In genomic region chr2:11778923-11779757, GRCh38 we compare ENCODE assay signal across 8 cellular contexts. TPM values are rescaled to one million over a fixed set of nuclear protein-coding genes. Genes with fewer than 3 reads are reported as not detected.
A peak's percentile ranks its signal among the peaks of the same experiment; 100 is the strongest.
DNase-seq lines count a peak whose midpoint lies in the region; ATAC-seq and TF ChIP-seq lines count a peak whose summit lies in the region.

No MANE protein-coding gene starts in this region.

- H3K36me3 Mint-ChIP-seq in dendritic cell treated with granulocyte-macrophage colony-stimulating factor and Interleukin-4, amounts not matched to agents 40 ng/mL and 50 ng/mL, for 4 days (ENCODE audit: low read depth), result peaks cover 82% of the 10 kb centered on the region

- H3K4me1 Mint-ChIP-seq in dendritic cell treated with granulocyte-macrophage colony-stimulating factor and Interleukin-4, amounts not matched to agents 40 ng/mL and 50 ng/mL, for 4 days (ENCODE audit: low read depth), result peaks cover 17% of the 10 kb centered on the region

- peak overlapping the region; percentile 37 for H3K4me3 ChIP-seq in lower lobe of right lung

- ATAC-seq in GM18868 (IDR thresholded peaks at IDR 0.05; ENCODE audit: unreplicated experiment) (peak; percentile 93), HG03097 (IDR thresholded peaks at IDR 0.05; ENCODE audit: low FRiP score, unreplicated experiment) (peak; percentile 75), lower lobe of right lung (peak; percentile 93 to 95)

- H3K27me3 ChIP-seq in lower lobe of right lung (ENCODE audit: low read depth), result no peaks in the 10 kb centered on the region

- peaks cover 75% of the 10 kb centered on the region for H3K36me3 ChIP-seq in lower lobe of right lung

- DNase-seq in AML-193 (lab: John Stamatoyannopoulos, UW), result peak; percentile 23 to 24
- DNase-seq in NCI-H345 (lab: John Stamatoyannopoulos, UW), result peak; percentile 80
- peak; percentile 89 for DNase-seq in activated CD4-positive, alpha-beta T cell treated with anti-CD3 and anti-CD28 coated beads, Interleukin-2, amount 50 U/mL, for 1 hour
- peak; percentile 86 for DNase-seq in lower lobe of right lung
- DNase-seq in stimulated activated CD8-positive, alpha-beta memory T cell treated with anti-CD3 and anti-CD28 coated beads, Interleukin-12 subunit alpha, Interleukin-12 subunit beta, amount 100 ng/mL, for 24 hours (ENCODE audit: extremely low read depth), result peak; percentile 68

- H3K4me3 Mint-ChIP-seq in dendritic cell treated with granulocyte-macrophage colony-stimulating factor and Interleukin-4, amounts not matched to agents 40 ng/mL and 50 ng/mL, for 4 days, result peak overlapping the region; percentile 48

- H3K9me3 Mint-ChIP-seq in dendritic cell treated with granulocyte-macrophage colony-stimulating factor and Interleukin-4, amounts not matched to agents 40 ng/mL and 50 ng/mL, for 4 days, result no peaks in the 10 kb centered on the region

- H3K9me3 ChIP-seq in lower lobe of right lung, result no peaks in the 10 kb centered on the region

- peak; percentile 95 for TF ChIP-seq CTCF in lower lobe of right lung (IDR thresholded peaks at IDR 0.05)

- H3K27ac ChIP-seq in lower lobe of right lung, result no peak overlapping the region

- H3K4me1 ChIP-seq in lower lobe of right lung, result peaks cover 11% of the 10 kb centered on the region

- H3K27ac Mint-ChIP-seq in dendritic cell treated with granulocyte-macrophage colony-stimulating factor and Interleukin-4, amounts not matched to agents 40 ng/mL and 50 ng/mL, for 4 days, result no peak overlapping the region

- no peaks in the 10 kb centered on the region for H3K27me3 Mint-ChIP-seq in dendritic cell treated with granulocyte-macrophage colony-stimulating factor and Interleukin-4, amounts not matched to agents 40 ng/mL and 50 ng/mL, for 4 days

- intact Hi-C loops in dendritic cell treated with granulocyte-macrophage colony-stimulating factor and Interleukin-4, amounts not matched to agents 40 ng/mL and 50 ng/mL, for 4 days (cut with micrococcal nuclease), result loop anchor here (1.0 to 5.0 kb wide), 4 partner anchors 41 to 302 kb away; no protein-coding TSS in a partner anchor
- intact Hi-C loops in lower lobe of right lung (cut with DNase I), result no loop called here

RNA-seq across cellular contexts. Expression of gene LPIN1, which starts 32.7 kb away (rescaled TPM):
- total RNA-seq in lower lobe of right lung, result 52.7 TPM

Comparison
In these comparisons a context has a peak if more than half of its experiments do, and no peak if none do; other contexts are left out.
1. DNase-seq: peak in every context shown above with its lines; median percentile 89 in activated CD4-positive, alpha-beta T cell treated with anti-CD3 and anti-CD28 coated beads, Interleukin-2, amount 50 U/mL, for 1 hour; 86 in lower lobe of right lung; 80 in NCI-H345; 68 in stimulated activated CD8-positive, alpha-beta memory T cell treated with anti-CD3 and anti-CD28 coated beads, Interleukin-12 subunit alpha, Interleukin-12 subunit beta, amount 100 ng/mL, for 24 hours; 24 in AML-193.